25 cellular contexts compared by ENCODE assay signal in the genomic region with DNA sequence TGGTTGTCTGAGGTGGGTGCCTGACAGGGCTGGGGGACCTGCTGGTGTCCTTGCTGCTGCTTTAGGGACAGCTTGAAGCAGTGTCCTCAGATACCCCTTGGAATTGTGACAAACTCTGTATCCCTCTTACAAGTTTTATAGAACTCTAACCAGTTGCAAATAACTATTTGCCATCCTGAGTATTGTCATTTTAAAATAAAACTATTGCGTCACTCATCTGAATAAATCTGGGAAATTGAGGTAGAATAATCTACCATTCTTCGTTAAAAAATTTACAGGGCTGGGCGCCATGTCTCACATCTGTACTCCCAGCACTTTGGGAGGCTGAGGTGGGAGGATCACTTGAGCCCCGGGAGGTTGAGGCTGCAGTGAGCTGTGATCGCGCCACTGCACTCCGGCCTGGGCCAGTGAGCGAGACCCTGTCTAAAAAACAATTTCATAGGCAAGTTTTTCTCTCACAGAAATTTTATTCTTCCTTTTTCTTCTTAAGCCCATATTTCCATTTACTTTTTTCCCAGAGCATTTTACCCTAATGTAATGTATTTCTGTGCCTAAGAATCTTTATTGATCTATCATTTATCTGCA. TPM values are rescaled to one million over a fixed set of nuclear protein-coding genes. Genes with fewer than 3 reads are reported as not detected.
DNase-seq lines count a peak whose midpoint lies in the region; ATAC-seq, FAIRE-seq and TF ChIP-seq lines count a peak whose summit lies in the region.
"Had no signal": no experiment of that assay in that cellular context is flagged by ENCODE, and none has a peak within 500 bp of the region (broad histone marks: within the 10 kb centered on the region; RNA-seq: fewer than 3 reads in every experiment).

No MANE protein-coding gene starts in this region.

- H3K27ac ChIP-seq in HepG2 (ENCODE audit: extremely low read length, insufficient read depth, low read length), result no peak overlapping the region
- H3K27ac ChIP-seq: BLaER1, GM23248 had no signal

- peaks cover 18% of the 10 kb centered on the region for H3K36me3 Mint-ChIP-seq in natural killer cell treated with Interleukin-12 subunit alpha and Interleukin-12 subunit beta and Interleukin-15 and Interleukin-18, amount 100 ng/mL, for 72 hours
- peaks cover 2% of the 10 kb centered on the region for H3K36me3 Mint-ChIP-seq in natural killer cell
- H3K36me3 Mint-ChIP-seq in activated T-helper 17 cell treated with anti-CD3 and anti-CD28 coated beads, Interleukin-2, amount 50 U/mL, for 72 hours (ENCODE audit: low read depth), result peaks cover 25% of the 10 kb centered on the region
- H3K36me3 Mint-ChIP-seq in stimulated activated effector memory CD8-positive, alpha-beta T cell treated with anti-CD3 and anti-CD28 coated beads, Interleukin-12 subunit alpha, Interleukin-12 subunit beta, amount 100 ng/mL, for 72 hours, result peaks cover 23% of the 10 kb centered on the region

- no peaks in the 10 kb centered on the region for H4K20me1 ChIP-seq in HepG2 (ENCODE audit: insufficient read depth, low read length)

- in situ Hi-C loops in HepG2 (cut with HindIII; ENCODE audit: extremely low pct_ligation_motif_present, low pct_unique_long_range_greater_than_20kb), result no loop called here

- CTCF ChIA-PET in HepG2 (lab: Yijun Ruan, JAX; ENCODE audit: low intra/inter-chr PET ratio, low total read pairs), result no interaction called here

- H3K4me3 Mint-ChIP-seq in natural killer cell treated with Interleukin-12 subunit alpha and Interleukin-12 subunit beta and Interleukin-15 and Interleukin-18, amount 100 ng/mL, for 72 hours, result no peak overlapping the region
- H3K4me3 Mint-ChIP-seq in natural killer cell, result no peak overlapping the region
- no peak overlapping the region for H3K4me3 Mint-ChIP-seq in activated T-helper 17 cell treated with anti-CD3 and anti-CD28 coated beads, Interleukin-2, amount 50 U/mL, for 72 hours
- H3K4me3 Mint-ChIP-seq in stimulated activated effector memory CD8-positive, alpha-beta T cell treated with anti-CD3 and anti-CD28 coated beads, Interleukin-12 subunit alpha, Interleukin-12 subunit beta, amount 100 ng/mL, for 72 hours, result no peak overlapping the region
- H3K4me3 Mint-ChIP-seq: CD14-positive monocyte; CD4-positive, alpha-beta memory T cell; HFFc6 had no signal

- no peak for TF ChIP-seq POLR2A in HepG2 (IDR thresholded peaks at IDR 0.05; ENCODE audit: insufficient read depth in 1 of 2, low read depth in 2 of 2, low read length in 2 of 2)

- no peaks in the 10 kb centered on the region for H3K27me3 Mint-ChIP-seq in natural killer cell treated with Interleukin-12 subunit alpha and Interleukin-12 subunit beta and Interleukin-15 and Interleukin-18, amount 100 ng/mL, for 72 hours
- H3K27me3 Mint-ChIP-seq in natural killer cell (ENCODE audit: low read depth in 2 of 2), result no peaks in the 10 kb centered on the region
- H3K27me3 Mint-ChIP-seq in activated T-helper 17 cell treated with anti-CD3 and anti-CD28 coated beads, Interleukin-2, amount 50 U/mL, for 72 hours, result no peaks in the 10 kb centered on the region
- H3K27me3 Mint-ChIP-seq: CD4-positive, alpha-beta memory T cell had no signal

- no peak for FAIRE-seq in HepG2 (lab: Jason Lieb, UNC)
- FAIRE-seq: GM12892, GM18507, H54, HTR-8/SVneo had no signal

- DNase-seq in natural killer cell treated with Interleukin-12 subunit alpha and Interleukin-12 subunit beta and Interleukin-15 and Interleukin-18, amount 100 ng/mL, for 72 hours (ENCODE audit: low spot score), result peak; percentile 57
- no peak for DNase-seq in natural killer cell
- DNase-seq in HepG2 (ENCODE audit: low spot score), result no peak
- DNase-seq in stimulated activated effector memory CD8-positive, alpha-beta T cell treated with anti-CD3 and anti-CD28 coated beads, Interleukin-12 subunit alpha, Interleukin-12 subunit beta, amount 100 ng/mL, for 72 hours (ENCODE audit: low spot score in 2 of 2), result no peak
- no peak for DNase-seq in Kasumi-1 (lab: John Stamatoyannopoulos, UW)
- no peak for DNase-seq in kidney tubule cell (ENCODE audit: low spot score)
- DNase-seq in SW480 (ENCODE audit: low spot score), result no peak
- DNase-seq: 8988T; CD4-positive, alpha-beta memory T cell; DMS153; DMS79; GDM1; GM23248; HFFc6 had no signal

- BruUV-seq in HepG2 (replicated peaks; lab: Mats Ljungman, UMichigan), result no TSS peak

- peaks cover 24% of the 10 kb centered on the region for H3K4me1 ChIP-seq in HepG2 (ENCODE audit: insufficient read depth, low read length)

- no peak overlapping the region for H3K27ac Mint-ChIP-seq in natural killer cell treated with Interleukin-12 subunit alpha and Interleukin-12 subunit beta and Interleukin-15 and Interleukin-18, amount 100 ng/mL, for 72 hours
- H3K27ac Mint-ChIP-seq in natural killer cell, result no peak overlapping the region
- peak overlapping the region; percentile 56 for H3K27ac Mint-ChIP-seq in activated T-helper 17 cell treated with anti-CD3 and anti-CD28 coated beads, Interleukin-2, amount 50 U/mL, for 72 hours
- peak overlapping the region; percentile 14 for H3K27ac Mint-ChIP-seq in stimulated activated effector memory CD8-positive, alpha-beta T cell treated with anti-CD3 and anti-CD28 coated beads, Interleukin-12 subunit alpha, Interleukin-12 subunit beta, amount 100 ng/mL, for 72 hours
- H3K27ac Mint-ChIP-seq: CD14-positive monocyte, HFFc6 had no signal

- H3K4me2 ChIP-seq in HepG2 (ENCODE audit: low read depth, low read length), result no peak overlapping the region
- H3K4me2 ChIP-seq: BLaER1 had no signal

- POLR2A ChIA-PET in HepG2 (lab: Yijun Ruan, JAX), result no interaction called here

- TF ChIP-seq RAD21 in HepG2 (CRISPR knock-in tag; IDR thresholded peaks at IDR 0.05), result no peak

- no peak overlapping the region for H3K9ac ChIP-seq in HepG2 (ENCODE audit: insufficient read depth, low read depth, low read length)
- H3K9ac ChIP-seq: BLaER1, GM23248 had no signal

- H3K79me2 ChIP-seq in HepG2 (ENCODE audit: insufficient read depth, low read length), result no peaks in the 10 kb centered on the region

- WGBS in HepG2 (ENCODE audit: low lambda C conversion rate), result 96% methylated on average over 8 of the region's 8 CpGs

- no peak for TF ChIP-seq CTCF in natural killer cell (IDR thresholded peaks at IDR 0.05)
- TF ChIP-seq CTCF in HepG2 (CRISPR knock-in tag; IDR thresholded peaks at IDR 0.05), result no peak

- peaks cover 7% of the 10 kb centered on the region for H3K9me3 Mint-ChIP-seq in natural killer cell treated with Interleukin-12 subunit alpha and Interleukin-12 subunit beta and Interleukin-15 and Interleukin-18, amount 100 ng/mL, for 72 hours
- H3K9me3 Mint-ChIP-seq in natural killer cell, result no peaks in the 10 kb centered on the region
- H3K9me3 Mint-ChIP-seq in activated T-helper 17 cell treated with anti-CD3 and anti-CD28 coated beads, Interleukin-2, amount 50 U/mL, for 72 hours, result peaks cover under 1% of the 10 kb centered on the region
- H3K9me3 Mint-ChIP-seq in stimulated activated effector memory CD8-positive, alpha-beta T cell treated with anti-CD3 and anti-CD28 coated beads, Interleukin-12 subunit alpha, Interleukin-12 subunit beta, amount 100 ng/mL, for 72 hours, result peaks cover under 1% of the 10 kb centered on the region

- no peaks in the 10 kb centered on the region for H3K27me3 ChIP-seq in HepG2 (ENCODE audit: control insufficient read depth in 1 of 2, insufficient read depth in 2 of 2, low read length in 2 of 2)
- H3K27me3 ChIP-seq: BLaER1 had no signal

- no peak for TF ChIP-seq EP300 in HepG2 (IDR thresholded peaks at IDR 0.05; ENCODE audit: low read depth in 2 of 2, low read length in 2 of 2)
- TF ChIP-seq EP300 in HepG2 (CRISPR knock-in tag; IDR thresholded peaks at IDR 0.05; ENCODE audit: borderline replicate concordance), result no peak

- no peaks in the 10 kb centered on the region for H3K9me3 ChIP-seq in HepG2 (ENCODE audit: low read length)

- ATAC-seq in natural killer cell treated with Interleukin-12 subunit alpha and Interleukin-12 subunit beta and Interleukin-15 and Interleukin-18, amount 100 ng/mL, for 72 hours, result no peak
- ATAC-seq in natural killer cell (no peak), HepG2 (no peak)
- no peak for ATAC-seq in activated T-helper 17 cell treated with anti-CD3 and anti-CD28 coated beads, Interleukin-2, amount 50 U/mL, for 72 hours (replicated peaks)
- no peak for ATAC-seq in stimulated activated effector memory CD8-positive, alpha-beta T cell treated with anti-CD3 and anti-CD28 coated beads, Interleukin-12 subunit alpha, Interleukin-12 subunit beta, amount 100 ng/mL, for 72 hours
- ATAC-seq: HCT116 had no signal

- intact Hi-C loops in natural killer cell (cut with micrococcal nuclease), result no loop called here
- intact Hi-C loops in HepG2 (cut with micrococcal nuclease; ENCODE audit: unreplicated experiment), result no loop called here

- H3K36me3 ChIP-seq in HepG2 (replicated peaks in 1 of 2; ENCODE audit: control insufficient read depth in 1 of 2, insufficient read depth in 2 of 2, low read length in 2 of 2), result peaks cover 7 to 25% of the 10 kb centered on the region in 2 experiments; a peak in 4 of 5 replicates

- no peak overlapping the region for H2AFZ ChIP-seq in HepG2 (ENCODE audit: low read length)
- H2AFZ ChIP-seq: GM23248 had no signal

- peaks cover 19 to 25% of the 10 kb centered on the region in 2 donors for H3K4me1 Mint-ChIP-seq in natural killer cell treated with Interleukin-12 subunit alpha and Interleukin-12 subunit beta and Interleukin-15 and Interleukin-18, amount 100 ng/mL, for 72 hours (ENCODE audit: low read depth in 2 of 2)
- peaks cover 10 to 31% of the 10 kb centered on the region in 2 donors for H3K4me1 Mint-ChIP-seq in natural killer cell
- peaks cover 9% of the 10 kb centered on the region for H3K4me1 Mint-ChIP-seq in activated T-helper 17 cell treated with anti-CD3 and anti-CD28 coated beads, Interleukin-2, amount 50 U/mL, for 72 hours
- peaks cover 14% of the 10 kb centered on the region for H3K4me1 Mint-ChIP-seq in stimulated activated effector memory CD8-positive, alpha-beta T cell treated with anti-CD3 and anti-CD28 coated beads, Interleukin-12 subunit alpha, Interleukin-12 subunit beta, amount 100 ng/mL, for 72 hours
- H3K4me1 Mint-ChIP-seq: CD14-positive monocyte had no signal

- no peak overlapping the region for H3K4me3 ChIP-seq in HepG2 (replicated peaks in 1 of 3; ENCODE audit: insufficient read depth in 1 of 3, low read depth in 2 of 3, low read length in 3 of 3)
- H3K4me3 ChIP-seq: BLaER1, GM23248 had no signal

RNA-seq across cellular contexts. Expression of a gene that starts 14.2 kb away (rescaled TPM):
- total RNA-seq in natural killer cell treated with Interleukin-12 subunit alpha and Interleukin-12 subunit beta and Interleukin-15 and Interleukin-18, amount 100 ng/mL, for 72 hours, result not detected
- total RNA-seq in natural killer cell (not detected), HepG2 (2016; rRNA removed; fragmentation: Illumina TruSeq; extraction: Trizol) (not detected in 2 replicates)
- not detected for total RNA-seq in activated T-helper 17 cell treated with anti-CD3 and anti-CD28 coated beads, Interleukin-2, amount 50 U/mL, for 72 hours
- total RNA-seq in HepG2 (2016; cell fraction: cytosol; rRNA removed; fragmentation: Illumina TruSeq; extraction: Trizol; ENCODE audit: low read depth), result not detected in 2 replicates
- total RNA-seq in HepG2 (2016; cell fraction: insoluble cytoplasmic fraction; rRNA removed; fragmentation: Illumina TruSeq; extraction: Trizol), result not detected in 2 replicates
- total RNA-seq in HepG2 (2016; cell fraction: membrane; rRNA removed; fragmentation: Illumina TruSeq; extraction: Trizol), result not detected in 2 replicates
- total RNA-seq in HepG2 (2016; cell fraction: nucleus; rRNA removed; fragmentation: Illumina TruSeq; extraction: Trizol), result not detected in 2 replicates
- polyA plus RNA-seq in HepG2 (2011; rRNA removed), result not detected in 2 replicates
- not detected in 2 replicates for polyA plus RNA-seq in HepG2 (2011; cell fraction: cytosol; rRNA removed)
- not detected in 2 replicates for polyA plus RNA-seq in HepG2 (2011; cell fraction: nucleus; rRNA removed)
- polyA plus RNA-seq in HepG2 (2012), result 0.03 and 0.05 TPM in 2 replicates
- polyA plus RNA-seq in HepG2 (2016; cell fraction: cytosol; fragmentation: Illumina TruSeq; extraction: Trizol; ENCODE audit: low read depth), result not detected in 2 replicates
- polyA plus RNA-seq in HepG2 (2016; cell fraction: insoluble cytoplasmic fraction; fragmentation: Illumina TruSeq; extraction: Trizol; ENCODE audit: low read depth), result not detected in 2 replicates
- not detected in 2 replicates for polyA plus RNA-seq in HepG2 (2016; cell fraction: membrane; fragmentation: Illumina TruSeq; extraction: Trizol; ENCODE audit: low read depth)
- polyA plus RNA-seq in HepG2 (2016; cell fraction: nucleus; fragmentation: Illumina TruSeq; extraction: Trizol; ENCODE audit: insufficient read depth, low read depth), result not detected in 2 replicates
- not detected in 2 replicates for polyA minus RNA-seq in HepG2 (2011; rRNA and poly(A)+ RNA removed; ENCODE audit: low replicate concordance)
- not detected in 2 replicates for polyA minus RNA-seq in HepG2 (2011; cell fraction: cytosol; rRNA and poly(A)+ RNA removed)
- not detected in 2 replicates for polyA minus RNA-seq in HepG2 (2011; cell fraction: nucleus; rRNA and poly(A)+ RNA removed)
- total RNA-seq: A673; CD4-positive, alpha-beta memory T cell; Daoy; GM23248; HFFc6 had no signal
- polyA plus RNA-seq: AG04450; CD14-positive monocyte; CD4-positive, alpha-beta memory T cell had no signal

Comparison
In these comparisons a context has a peak if more than half of its experiments do, and no peak if none do; other contexts are left out.
1. H3K27ac Mint-ChIP-seq: peak in activated T-helper 17 cell treated with anti-CD3 and anti-CD28 coated beads, Interleukin-2, amount 50 U/mL, for 72 hours (single experiment) and stimulated activated effector memory CD8-positive, alpha-beta T cell treated with anti-CD3 and anti-CD28 coated beads, Interleukin-12 subunit alpha, Interleukin-12 subunit beta, amount 100 ng/mL, for 72 hours (single experiment); none in natural killer cell treated with Interleukin-12 subunit alpha and Interleukin-12 subunit beta and Interleukin-15 and Interleukin-18, amount 100 ng/mL, for 72 hours (0 of 2) and natural killer cell (0 of 2).